In the genomic region with DNA sequence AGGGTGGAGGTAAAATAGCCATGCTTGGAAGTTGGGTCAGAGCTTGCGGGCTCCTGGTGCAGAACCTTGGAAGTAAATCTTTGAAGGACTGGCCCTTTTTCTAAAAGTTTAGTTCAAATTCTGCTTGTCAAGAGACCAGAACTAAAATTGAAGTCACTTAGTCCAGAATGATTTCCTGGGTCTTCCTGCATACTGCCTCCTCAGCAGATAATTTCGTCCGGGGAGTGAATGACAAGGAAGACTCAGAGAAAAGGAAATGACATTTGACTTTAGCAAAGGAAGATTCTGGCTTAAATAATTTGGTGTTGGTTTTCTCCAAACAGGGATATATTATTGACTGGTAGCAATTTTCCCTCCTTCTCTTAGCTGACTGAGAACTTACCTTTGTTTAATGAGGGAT, we compare ENCODE assay signal across 9 cellular contexts. TPM values are rescaled to one million over a fixed set of nuclear protein-coding genes. Genes with fewer than 3 reads are reported as not detected.
DNase-seq lines count a peak whose midpoint lies in the region; ATAC-seq, FAIRE-seq and TF ChIP-seq lines count a peak whose summit lies in the region.
"Had no signal": no experiment of that assay in that cellular context is flagged by ENCODE, and none has a peak within 500 bp of the region (broad histone marks: within the 10 kb centered on the region; RNA-seq: fewer than 3 reads in every experiment).

No MANE protein-coding gene starts in this region.

- H3K9me2 ChIP-seq in PC-9 (ENCODE audit: insufficient read depth) = no peaks in the 10 kb centered on the region

- peaks cover 18% of the 10 kb centered on the region for H3K4me1 Mint-ChIP-seq in Calu3 (ENCODE audit: low read depth, unreplicated experiment)

- BruUV-seq in Calu3 (replicated peaks; lab: Mats Ljungman, UMichigan) = no TSS peak
- TSS peak; percentile 32 for BruUV-seq in PC-9 (replicated peaks; lab: Mats Ljungman, UMichigan)
- BruUV-seq in endothelial cell of umbilical vein (replicated peaks; lab: Mats Ljungman, UMichigan) = no TSS peak

- H2AFZ ChIP-seq in PC-9 (no peak overlapping the region), endothelial cell of umbilical vein (ENCODE audit: low read depth, low read length) (no peak overlapping the region), osteoblast (ENCODE audit: low read length) (no peak overlapping the region)

- H3F3A ChIP-seq in PC-9 (ENCODE audit: insufficient read depth, low read depth) = no peaks in the 10 kb centered on the region

- no peak for FAIRE-seq in endothelial cell of umbilical vein (lab: Jason Lieb, UNC)

- H3K79me2 ChIP-seq in PC-9 (ENCODE audit: low read depth) (peaks cover 58% of the 10 kb centered on the region), endothelial cell of umbilical vein (ENCODE audit: control insufficient read depth, insufficient read depth, low read length) (peaks cover 55% of the 10 kb centered on the region), osteoblast (ENCODE audit: insufficient read depth, low read length) (peaks cover 61% of the 10 kb centered on the region)

- CTCF ChIA-PET in Calu3 (lab: Charles Lee) (no interaction called here), PC-9 (lab: Charles Lee) (no interaction called here), endothelial cell of umbilical vein (lab: Charles Lee) (no interaction called here)

- H3K36me3 ChIP-seq in PC-9 (ENCODE audit: low read depth) (no peaks in the 10 kb centered on the region), endothelial cell of umbilical vein (ENCODE audit: control insufficient read depth in 2 of 2, extremely low read depth in 1 of 2, insufficient read depth in 2 of 2, low read length in 2 of 2) (no peaks in the 10 kb centered on the region), osteoblast (ENCODE audit: insufficient read depth, low read length) (no peaks in the 10 kb centered on the region)

- H4K20me1 ChIP-seq in PC-9 (ENCODE audit: insufficient read depth) (peaks cover 17% of the 10 kb centered on the region), endothelial cell of umbilical vein (replicated peaks; ENCODE audit: control insufficient read depth, extremely low read depth, insufficient read depth, low read length) (no peaks in the 10 kb centered on the region), osteoblast (ENCODE audit: insufficient read depth, low read length) (peaks cover 26% of the 10 kb centered on the region)

- no peaks in the 10 kb centered on the region for H3K27me3 Mint-ChIP-seq in Calu3 (ENCODE audit: unreplicated experiment)

- H3K9me3 Mint-ChIP-seq in Calu3 (ENCODE audit: low read depth, unreplicated experiment) = no peaks in the 10 kb centered on the region

- ATAC-seq in HG03280 (IDR thresholded peaks at IDR 0.05; ENCODE audit: unreplicated experiment) (no peak), GM21423 (IDR thresholded peaks at IDR 0.05; ENCODE audit: unreplicated experiment) (no peak)

- no peak for DNase-seq in Calu3
- DNase-seq in PC-9 = no peak
- no peak for DNase-seq in endothelial cell of umbilical vein (ENCODE audit: low read depth, low spot score)
- no peak for DNase-seq in osteoblast (ENCODE audit: insufficient read length, low spot score, missing footprints)
- no peak for DNase-seq in HuH-7.5 (ENCODE audit: low spot score)
- DNase-seq in T-helper 9 cell = no peak
- DNase-seq: NCI-H1105 treated with DMSO at 0.1 percent for 48 hours had no signal

- H3K9ac ChIP-seq in endothelial cell of umbilical vein (replicated peaks; ENCODE audit: extremely low read depth, insufficient read depth, low read length) = peak overlapping the region; percentile 97

- H3K4me2 ChIP-seq in PC-9 = peak overlapping the region; percentile 98
- H3K4me2 ChIP-seq in endothelial cell of umbilical vein (ENCODE audit: insufficient read depth, low read length) = peak overlapping the region; percentile 83
- H3K4me2 ChIP-seq in osteoblast (ENCODE audit: insufficient read depth, low read length) = peak overlapping the region; percentile 92

- H3K4me1 ChIP-seq in PC-9 (replicated peaks; ENCODE audit: insufficient read depth) (peaks cover 9% of the 10 kb centered on the region), endothelial cell of umbilical vein (ENCODE audit: control insufficient read depth, extremely low read depth, insufficient read depth, low read length) (peaks cover 9% of the 10 kb centered on the region), osteoblast (ENCODE audit: insufficient read depth, low read length) (peaks cover 15% of the 10 kb centered on the region)

- no peaks in the 10 kb centered on the region for H3K9me1 ChIP-seq in endothelial cell of umbilical vein (replicated peaks; ENCODE audit: control insufficient read depth, extremely low read depth, insufficient read depth, low read length)

- POLR2A ChIA-PET in PC-9 (lab: Charles Lee; ENCODE audit: unreplicated experiment) (no interaction called here), endothelial cell of umbilical vein (lab: Charles Lee) (no interaction called here)

- TF ChIP-seq POLR2A in endothelial cell of umbilical vein (IDR thresholded peaks at IDR 0.05; ENCODE audit: low read depth, low read length) = no peak

- H3K4me3 ChIP-seq in PC-9 (peak overlapping the region; percentile 74), endothelial cell of umbilical vein (replicated peaks in 1 of 3; ENCODE audit: insufficient read depth in 1 of 3, low read depth in 1 of 3, low read length in 3 of 3) (peak overlapping the region; percentile 25 to 79 (median 75)), osteoblast (ENCODE audit: insufficient read depth, low read length) (peak overlapping the region; percentile 75)

- H3K9me3 ChIP-seq in PC-9 (ENCODE audit: insufficient read depth, low read depth) = peaks cover 4% of the 10 kb centered on the region; the same call in 1 of the 2 replicates
- H3K9me3 ChIP-seq in endothelial cell of umbilical vein (replicated peaks; ENCODE audit: control insufficient read depth, insufficient read depth, low read length) = no peaks in the 10 kb centered on the region
- H3K9me3 ChIP-seq in osteoblast (ENCODE audit: low read depth, low read length) = no peaks in the 10 kb centered on the region

- no peak overlapping the region for H3K27ac ChIP-seq in PC-9
- H3K27ac ChIP-seq in endothelial cell of umbilical vein (ENCODE audit: insufficient read depth, low read depth, low read length) = no peak overlapping the region
- H3K27ac ChIP-seq in osteoblast (ENCODE audit: low read depth, low read length) = peak overlapping the region; percentile 98

- H3K36me3 Mint-ChIP-seq in Calu3 (ENCODE audit: insufficient read depth, unreplicated experiment) = peaks cover 25% of the 10 kb centered on the region

- H3K27me3 ChIP-seq in PC-9 (ENCODE audit: insufficient read depth, low read depth) (no peaks in the 10 kb centered on the region), endothelial cell of umbilical vein (ENCODE audit: control insufficient read depth in 2 of 2, insufficient read depth in 2 of 2, low read length in 2 of 2) (no peaks in the 10 kb centered on the region), osteoblast (ENCODE audit: insufficient read depth, low read length) (no peaks in the 10 kb centered on the region)

- TF ChIP-seq CTCF in Calu3 (IDR thresholded peaks at IDR 0.05; ENCODE audit: unreplicated experiment) = no peak
- no peak for TF ChIP-seq CTCF in PC-9 (conservative IDR thresholded peaks at IDR 0.05)
- no peak for TF ChIP-seq CTCF in endothelial cell of umbilical vein (IDR thresholded peaks at IDR 0.05; ENCODE audit: extremely low read depth in 1 of 2, insufficient read depth in 1 of 2, low read depth in 1 of 2, low read length in 2 of 2)
- TF ChIP-seq CTCF in osteoblast (IDR thresholded peaks at IDR 0.05; ENCODE audit: extremely low read depth, low read depth, low read length) = no peak

- peak overlapping the region; percentile 74 for H3K4me3 Mint-ChIP-seq in Calu3 (ENCODE audit: low read depth, unreplicated experiment)

- intact Hi-C loops in Calu3 (cut with micrococcal nuclease; ENCODE audit: unreplicated experiment) (no loop called here), PC-9 (cut with micrococcal nuclease; ENCODE audit: unreplicated experiment) (no loop called here), endothelial cell of umbilical vein (cut with micrococcal nuclease) (no loop called here)

- dilution Hi-C loops in endothelial cell of umbilical vein (cut with MboI; ENCODE audit: extremely low pct_ligation_motif_present, low sequenced_read_pairs) = no loop called here

- H3K27ac Mint-ChIP-seq in Calu3 (ENCODE audit: unreplicated experiment) = peak overlapping the region; percentile 97

TF ChIP-seq in endothelial cell of umbilical vein, 7 proteins besides CTCF, POLR2A, EP300 and RAD21 (continues in another document):
- no peak for TF ChIP-seq EZH2 (IDR thresholded peaks at IDR 0.05; ENCODE audit: borderline replicate concordance, low read depth, low read length, severe bottlenecking)
- no peak for TF ChIP-seq MYC (IDR thresholded peaks at IDR 0.05; ENCODE audit: low read depth, low read length)
- TF ChIP-seq, protein P1, sequence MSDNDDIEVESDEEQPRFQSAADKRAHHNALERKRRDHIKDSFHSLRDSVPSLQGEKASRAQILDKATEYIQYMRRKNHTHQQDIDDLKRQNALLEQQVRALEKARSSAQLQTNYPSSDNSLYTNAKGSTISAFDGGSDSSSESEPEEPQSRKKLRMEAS (IDR thresholded peaks at IDR 0.05; ENCODE audit: insufficient read depth, insufficient read length) = no peak
- TF ChIP-seq JUN (IDR thresholded peaks at IDR 0.05; ENCODE audit: borderline replicate concordance, insufficient read depth, insufficient read length, low read depth) = no peak

RNA-seq across cellular contexts. Expression of gene TM9SF4, which starts 1.2 kb away (rescaled TPM):
- total RNA-seq in Calu3 (2022) (95.3 and 104 TPM in 2 replicates), PC-9 (2021) (58.4 and 67.8 TPM in 2 replicates), endothelial cell of umbilical vein (46.4 and 48.2 TPM in 2 replicates), osteoblast (46.9 and 48.1 TPM in 2 replicates)
- polyA plus RNA-seq in endothelial cell of umbilical vein = 61.9 and 67.3 TPM in 2 replicates
- polyA plus RNA-seq in endothelial cell of umbilical vein (2011; cell fraction: cytosol; rRNA removed) = 46.8 and 53.1 TPM in 2 replicates
- polyA plus RNA-seq in endothelial cell of umbilical vein (2011; cell fraction: nucleus; rRNA removed) = 71.8 and 75.9 TPM in 2 replicates
- polyA plus RNA-seq in endothelial cell of umbilical vein (2012) = 44.3 and 47.0 TPM in 2 replicates
- polyA minus RNA-seq in endothelial cell of umbilical vein = 103 and 116 TPM in 2 replicates
- 45.2 TPM for polyA minus RNA-seq in endothelial cell of umbilical vein (2011; cell fraction: cytosol; rRNA and poly(A)+ RNA removed)
- 58.5 and 60.6 TPM in 2 replicates for polyA minus RNA-seq in endothelial cell of umbilical vein (2011; cell fraction: nucleus; rRNA and poly(A)+ RNA removed)

RNA-seq across cellular contexts. Expression of gene HCK, which starts 58.7 kb away (rescaled TPM):
- not detected in 2 replicates for total RNA-seq in Calu3 (2022)
- not detected in 2 replicates for total RNA-seq in PC-9 (2021)
- total RNA-seq in endothelial cell of umbilical vein = not detected in 2 replicates
- polyA plus RNA-seq in endothelial cell of umbilical vein = not detected in 2 replicates
- not detected in 2 replicates for polyA plus RNA-seq in endothelial cell of umbilical vein (2011; cell fraction: cytosol; rRNA removed)
- not detected in 2 replicates for polyA plus RNA-seq in endothelial cell of umbilical vein (2011; cell fraction: nucleus; rRNA removed)
- polyA plus RNA-seq in endothelial cell of umbilical vein (2012) = not detected in 2 replicates
- polyA minus RNA-seq in endothelial cell of umbilical vein = not detected in 2 replicates
- not detected for polyA minus RNA-seq in endothelial cell of umbilical vein (2011; cell fraction: cytosol; rRNA and poly(A)+ RNA removed)
- not detected in 2 replicates for polyA minus RNA-seq in endothelial cell of umbilical vein (2011; cell fraction: nucleus; rRNA and poly(A)+ RNA removed)
- total RNA-seq in osteoblast = 0.36 TPM in 1 of 2 replicates, not detected in the other
